In the genomic region with DNA sequence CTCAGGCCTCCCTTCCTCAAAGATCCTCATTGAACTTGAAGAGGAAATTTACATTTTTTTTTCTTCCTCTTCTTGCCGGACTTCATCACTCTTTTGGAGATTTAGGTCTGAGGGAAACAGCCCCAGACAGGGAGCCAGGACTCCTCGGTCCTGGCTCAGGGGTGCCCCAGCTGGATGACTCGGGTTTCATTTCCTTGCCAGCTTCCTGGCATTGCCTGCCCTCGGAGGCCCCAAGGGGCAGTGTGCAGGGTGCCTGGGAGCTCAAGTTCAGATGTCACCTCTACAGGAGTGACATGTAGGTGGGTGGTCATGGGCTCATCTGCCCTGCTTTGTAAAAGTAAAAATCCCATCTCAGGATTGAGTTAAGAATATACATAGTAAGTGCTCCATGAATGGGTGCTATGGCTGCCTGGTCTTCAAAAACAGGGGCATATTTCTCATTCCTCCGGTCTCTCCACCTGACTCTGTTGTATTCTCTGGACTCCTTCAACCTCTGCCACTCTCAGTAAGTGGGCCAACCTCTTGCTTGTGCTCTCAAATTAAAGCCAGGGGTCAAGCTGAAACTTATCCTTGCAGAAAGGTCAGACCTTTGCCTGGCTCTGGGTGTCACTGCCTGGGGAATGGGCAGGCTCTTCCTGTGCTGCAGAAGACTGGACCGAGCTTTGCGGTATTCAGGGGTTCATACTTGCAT, we compare ENCODE assay signal across 14 cellular contexts.
"Had no signal": no experiment of that assay in that cellular context is flagged by ENCODE, and none has a peak within 500 bp of the region (broad histone marks: within the 10 kb centered on the region; RNA-seq: fewer than 3 reads in every experiment).

No MANE protein-coding gene starts in this region.

- H3K27ac Mint-ChIP-seq: activated naive CD8-positive, alpha-beta T cell; activated T-cell treated with anti-CD3 and anti-CD28 coated beads, Interleukin-2, amount 50 U/mL, for 24 hours; T-helper 1 cell treated with Interleukin-12 subunit alpha and Interleukin-12 subunit beta and Interleukin-4 antibody, amounts not matched to agents 30 μg/mL and 1 μg/mL, for 36 hours had no signal

- H3K4me3 Mint-ChIP-seq: activated naive CD8-positive, alpha-beta T cell; activated T-cell treated with anti-CD3 and anti-CD28 coated beads, Interleukin-2, amount 50 U/mL, for 24 hours; T-helper 1 cell treated with Interleukin-12 subunit alpha and Interleukin-12 subunit beta and Interleukin-4 antibody, amounts not matched to agents 30 μg/mL and 1 μg/mL, for 36 hours had no signal

- H3K4me1 ChIP-seq: uterus had no signal

- H3K4me3 ChIP-seq: esophagus squamous epithelium, ovary, suprapubic skin, uterus had no signal

- H3K36me3 ChIP-seq: esophagus squamous epithelium, ovary, suprapubic skin, uterus had no signal

- DNase-seq: activated CD4-positive, CD25-positive, alpha-beta regulatory T cell; activated effector memory CD4-positive, alpha-beta T cell treated with anti-CD3 and anti-CD28 coated beads, Interleukin-2, amount 50 U/mL, for 16 hours; activated T-cell treated with anti-CD3 and anti-CD28 coated beads, Interleukin-2, amount 50 U/mL, for 24 hours; esophagus squamous epithelium; foreskin fibroblast; retina; stimulated activated naive CD4-positive, alpha-beta T cell; uterus had no signal

- H3K9me3 ChIP-seq: ovary, suprapubic skin had no signal

- H3K27me3 ChIP-seq: ovary, suprapubic skin, uterus had no signal

- H3K27me3 Mint-ChIP-seq: activated naive CD8-positive, alpha-beta T cell had no signal

- H3K27ac ChIP-seq: esophagus squamous epithelium, ovary, suprapubic skin, uterus had no signal

- FAIRE-seq: endometrium, TTC549 had no signal
